Comparison of ENCODE assay signal across 8 cellular contexts in the genomic region with DNA sequence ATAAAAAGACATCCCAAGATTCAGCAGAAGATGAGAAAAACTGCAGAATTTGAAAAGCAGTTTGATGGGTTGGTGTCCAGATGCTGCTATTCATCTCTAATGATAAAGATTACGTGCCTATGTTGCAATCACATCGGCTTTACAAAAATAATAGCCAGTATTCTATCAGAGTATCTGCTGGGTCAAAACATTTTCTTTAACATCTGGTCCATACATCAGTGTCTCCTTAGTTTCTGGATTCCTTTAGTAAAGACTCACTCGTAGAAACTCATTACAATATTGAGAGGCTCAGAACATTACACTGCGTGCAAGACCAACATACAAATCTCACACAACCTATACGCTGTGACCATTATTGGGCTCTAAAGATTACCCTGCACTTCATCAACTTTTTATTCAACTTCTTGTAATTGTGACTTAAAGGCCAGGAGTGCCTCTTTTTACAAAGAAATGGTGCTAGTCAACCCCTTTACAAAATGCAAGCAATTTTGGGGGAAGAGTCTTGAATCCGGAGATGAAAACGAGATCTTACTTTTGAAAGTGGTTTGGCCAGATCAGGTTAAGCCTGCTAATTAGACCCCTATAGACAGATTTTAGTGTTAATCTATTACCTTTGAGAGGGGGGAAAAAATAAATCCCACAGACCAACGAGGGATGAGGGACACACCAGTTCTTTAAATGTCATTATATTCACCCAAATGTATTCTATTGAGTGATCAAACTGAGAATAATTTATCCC. TPM values are rescaled to one million over a fixed set of nuclear protein-coding genes. Genes with fewer than 3 reads are reported as not detected.
A peak's percentile ranks its signal among the peaks of the same experiment; 100 is the strongest.
DNase-seq lines count a peak whose midpoint lies in the region; ATAC-seq lines count a peak whose summit lies in the region.

No MANE protein-coding gene starts in this region.

- peaks cover 73% of the 10 kb centered on the region for H4K20me1 ChIP-seq in BLaER1

- H3K9ac ChIP-seq in BLaER1, result peak overlapping the region; percentile 100

- no peaks in the 10 kb centered on the region for H3K9me3 ChIP-seq in BLaER1

- peak overlapping the region; percentile 99 for H3K27ac Mint-ChIP-seq in central memory CD8-positive, alpha-beta T cell (ENCODE audit: low read depth)
- peak overlapping the region; percentile 51 to 100 (median 100) for H3K27ac Mint-ChIP-seq in naive thymus-derived CD8-positive, alpha-beta T cell

- H3K36me3 Mint-ChIP-seq in central memory CD8-positive, alpha-beta T cell (ENCODE audit: insufficient read depth), result peaks cover 52% of the 10 kb centered on the region
- H3K36me3 Mint-ChIP-seq in naive thymus-derived CD8-positive, alpha-beta T cell, result peaks cover 11 to 41% (median 17%) of the 10 kb centered on the region in 3 donors

- no peaks in the 10 kb centered on the region for H3K27me3 ChIP-seq in BLaER1

- no peak for DNase-seq in Jurkat, Clone E6-1 (ENCODE audit: low read depth, low spot score)
- no peak for DNase-seq in central memory CD8-positive, alpha-beta T cell (ENCODE audit: low spot score in 2 of 2)
- no peak for DNase-seq in naive thymus-derived CD8-positive, alpha-beta T cell
- DNase-seq in NCI-H510A treated with DMSO at 0.1 percent for 48 hours (lab: John Stamatoyannopoulos, UW) (no peak), NCI-H2029 treated with DMSO at 0.1 percent for 48 hours (lab: John Stamatoyannopoulos, UW) (no peak), A172 (ENCODE audit: low spot score) (no peak), NCI-H2227 (lab: John Stamatoyannopoulos, UW; ENCODE audit: unreplicated experiment) (no peak)

- no peaks in the 10 kb centered on the region for H3K27me3 Mint-ChIP-seq in central memory CD8-positive, alpha-beta T cell
- peaks cover 0 to 2% (median 0%) of the 10 kb centered on the region in 5 donors for H3K27me3 Mint-ChIP-seq in naive thymus-derived CD8-positive, alpha-beta T cell

- peak overlapping the region; percentile 100; the same call in 1 of the 2 replicates for H3K27ac ChIP-seq in BLaER1

- peak overlapping the region; percentile 88 for H3K4me2 ChIP-seq in BLaER1

- peak overlapping the region; percentile 99 for H3K4me3 ChIP-seq in BLaER1
- H3K4me3 ChIP-seq in Jurkat, Clone E6-1 (ENCODE audit: low read length), result peak overlapping the region; percentile 100

- H3K4me1 Mint-ChIP-seq in central memory CD8-positive, alpha-beta T cell, result peaks cover 73% of the 10 kb centered on the region
- H3K4me1 Mint-ChIP-seq in naive thymus-derived CD8-positive, alpha-beta T cell, result peaks cover 31 to 72% (median 63%) of the 10 kb centered on the region in 4 donors

- H3K36me3 ChIP-seq in BLaER1, result peaks cover 16% of the 10 kb centered on the region

- POLR2A ChIA-PET in naive thymus-derived CD8-positive, alpha-beta T cell (lab: Charles Lee), result interaction anchor here (3.5 kb wide), 1 partner anchor 848 kb away, joined by 52 read pairs; a partner anchor contains a TSS

- H3K4me3 Mint-ChIP-seq in central memory CD8-positive, alpha-beta T cell, result peak overlapping the region; percentile 100
- peak overlapping the region; percentile 96 to 100 (median 100) for H3K4me3 Mint-ChIP-seq in naive thymus-derived CD8-positive, alpha-beta T cell

- no peak for ATAC-seq in central memory CD8-positive, alpha-beta T cell (replicated peaks; ENCODE audit: extremely low read depth, poor library complexity, severe bottlenecking)
- no peak for ATAC-seq in naive thymus-derived CD8-positive, alpha-beta T cell

- H3K9me3 Mint-ChIP-seq in central memory CD8-positive, alpha-beta T cell, result no peaks in the 10 kb centered on the region
- peaks cover 0 to 3% (median 1%) of the 10 kb centered on the region in 9 donors for H3K9me3 Mint-ChIP-seq in naive thymus-derived CD8-positive, alpha-beta T cell

- peaks cover 51% of the 10 kb centered on the region for H3K4me1 ChIP-seq in BLaER1

RNA-seq across cellular contexts. Expression of a gene that starts 2.9 kb away (rescaled TPM):
- polyA plus RNA-seq in Jurkat, Clone E6-1 (2012; ENCODE audit: insufficient read depth, insufficient read length), result 374 TPM
- 100 to 1,000 TPM; 218 to 229 TPM for total RNA-seq in naive thymus-derived CD8-positive, alpha-beta T cell
- polyA plus RNA-seq in naive thymus-derived CD8-positive, alpha-beta T cell, result 100 to 1,000 TPM; 176 to 226 (median 184) TPM
- total RNA-seq in A172 (2014; rRNA removed; shearing (Covaris generic)), result 290 and 367 TPM in 2 replicates
